In the genomic region with DNA sequence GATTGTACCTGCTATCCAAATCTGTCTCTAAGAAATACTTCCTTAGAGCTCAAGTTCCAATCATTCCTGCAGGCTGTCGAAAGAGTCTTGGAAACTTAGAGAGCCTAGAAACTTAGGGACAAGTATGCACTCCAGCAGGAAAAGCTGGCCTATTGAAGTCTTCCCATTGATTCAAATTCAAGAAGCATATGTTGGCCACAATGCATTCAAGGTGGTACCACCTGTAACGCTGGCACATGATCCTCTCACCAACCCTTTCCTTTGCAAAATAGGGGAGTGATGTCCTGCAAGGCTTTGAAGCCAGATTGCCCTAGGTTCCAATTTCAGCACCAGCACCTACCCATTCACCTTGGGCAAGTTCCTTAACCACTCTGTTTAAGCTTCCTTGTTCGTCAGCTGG, we compare ENCODE assay signal across 17 cellular contexts. TPM values are rescaled to one million over a fixed set of nuclear protein-coding genes. Genes with fewer than 3 reads are reported as not detected.
A peak's percentile ranks its signal among the peaks of the same experiment; 100 is the strongest.
DNase-seq lines count a peak whose midpoint lies in the region; ATAC-seq and TF ChIP-seq lines count a peak whose summit lies in the region.
"Had no signal": no experiment of that assay in that cellular context is flagged by ENCODE, and none has a peak within 500 bp of the region (broad histone marks: within the 10 kb centered on the region; RNA-seq: fewer than 3 reads in every experiment).

No MANE protein-coding gene starts in this region.

- peaks cover 60% of the 10 kb centered on the region for H3K27me3 Mint-ChIP-seq in endodermal cell (ENCODE audit: insufficient read depth)

- no peak overlapping the region for H3K9ac ChIP-seq in endodermal cell (ENCODE audit: extremely low read depth, low read length, poor library complexity, severe bottlenecking)
- no peak overlapping the region for H3K9ac ChIP-seq in iPS-20b (ENCODE audit: low read depth, low read length)

- H3K4me1 ChIP-seq in endodermal cell (ENCODE audit: control insufficient read depth, insufficient read depth, low read length) (peaks cover 5% of the 10 kb centered on the region), iPS-20b (ENCODE audit: insufficient read depth, low read length) (peaks cover 53% of the 10 kb centered on the region; the same call in 1 of the 2 replicates), right lobe of liver (no peaks in the 10 kb centered on the region)
- H3K4me1 ChIP-seq: Caco-2 had no signal

- H3K36me3 ChIP-seq in WERI-Rb-1 = no peaks in the 10 kb centered on the region
- peaks cover 22% of the 10 kb centered on the region for H3K36me3 ChIP-seq in endodermal cell (ENCODE audit: control insufficient read depth, insufficient read depth, low read length)
- H3K36me3 ChIP-seq in iPS-20b (ENCODE audit: insufficient read depth, low read depth, low read length) = no peaks in the 10 kb centered on the region
- no peaks in the 10 kb centered on the region for H3K36me3 ChIP-seq in right lobe of liver

- H3K27ac ChIP-seq in WERI-Rb-1 (no peak overlapping the region), endodermal cell (ENCODE audit: low read depth, low read length) (no peak overlapping the region), iPS-20b (ENCODE audit: low read length) (no peak overlapping the region), right lobe of liver (no peak overlapping the region)
- H3K27ac ChIP-seq: C4-2B had no signal

- peaks cover 43% of the 10 kb centered on the region for H3K4me1 Mint-ChIP-seq in endodermal cell

- H3K4me3 ChIP-seq in WERI-Rb-1 (ENCODE audit: low read depth, low read length) = no peak overlapping the region
- H3K4me3 ChIP-seq in endodermal cell (ENCODE audit: low read length) = no peak overlapping the region
- peak overlapping the region; percentile 45; the same call in 1 of the 2 replicates for H3K4me3 ChIP-seq in iPS-20b (ENCODE audit: low read length)
- no peak overlapping the region for H3K4me3 ChIP-seq in right lobe of liver
- H3K4me3 ChIP-seq: K562 had no signal

- no peak for TF ChIP-seq POLR2A in right lobe of liver (IDR thresholded peaks at IDR 0.05)

- no peak for TF ChIP-seq CTCF in WERI-Rb-1 (IDR thresholded peaks at IDR 0.05; ENCODE audit: low read depth, low read length)
- no peak for TF ChIP-seq CTCF in endodermal cell (conservative IDR thresholded peaks at IDR 0.05)
- no peak for TF ChIP-seq CTCF in right lobe of liver (IDR thresholded peaks at IDR 0.05)

- 51 to 65% methylated on average over 2 to 3 of the region's 3 CpGs for WGBS in endodermal cell (ENCODE audit: insufficient coverage in 1 of 2, insufficient read length in 1 of 2), 2 experiments
- WGBS in right lobe of liver (ENCODE audit: insufficient coverage, low coverage, low lambda C conversion rate, missing lambda C conversion rate) = 49% methylated on average over 3 of the region's 3 CpGs

- H3K36me3 Mint-ChIP-seq in endodermal cell (ENCODE audit: low read depth) = no peaks in the 10 kb centered on the region

- no peaks in the 10 kb centered on the region for H3K9me3 Mint-ChIP-seq in endodermal cell
- H3K9me3 Mint-ChIP-seq: CD4-positive, alpha-beta T cell had no signal

- H3K27me3 ChIP-seq in WERI-Rb-1 (ENCODE audit: insufficient read depth, low read depth, severe bottlenecking) (peaks cover 45% of the 10 kb centered on the region), endodermal cell (ENCODE audit: control insufficient read depth, insufficient read depth, low read length, poor library complexity, severe bottlenecking) (peaks cover 43% of the 10 kb centered on the region), iPS-20b (ENCODE audit: insufficient read depth, low read length) (peaks cover 99% of the 10 kb centered on the region), right lobe of liver (no peaks in the 10 kb centered on the region)

- no peak overlapping the region for H3K4me3 Mint-ChIP-seq in endodermal cell
- H3K4me3 Mint-ChIP-seq: CD4-positive, alpha-beta T cell had no signal

- no peak for ATAC-seq in GM18511 (IDR thresholded peaks at IDR 0.05; ENCODE audit: unreplicated experiment)
- ATAC-seq in right lobe of liver = no peak
- ATAC-seq: K562 had no signal

- no peaks in the 10 kb centered on the region for H3K9me3 ChIP-seq in WERI-Rb-1 (ENCODE audit: severe bottlenecking)
- no peaks in the 10 kb centered on the region for H3K9me3 ChIP-seq in endodermal cell (ENCODE audit: control insufficient read depth, low read length)
- no peaks in the 10 kb centered on the region for H3K9me3 ChIP-seq in iPS-20b (ENCODE audit: insufficient read depth, low read depth, low read length)
- no peaks in the 10 kb centered on the region for H3K9me3 ChIP-seq in right lobe of liver
- H3K9me3 ChIP-seq: Caco-2 had no signal

- peak; percentile 10 for DNase-seq in WERI-Rb-1
- DNase-seq in endodermal cell = peak; percentile 49
- DNase-seq in NCI-H2107 (lab: John Stamatoyannopoulos, UW) = no peak
- no peak for DNase-seq in Ammon's horn (ENCODE audit: low spot score)
- DNase-seq in right lobe of liver = no peak
- DNase-seq: ACHN; Caco-2; CD4-positive, alpha-beta T cell; DMS79; GDM1; GOT3; H9; IMR-90 had no signal

- intact Hi-C loops in right lobe of liver (cut with DNase I) = no loop called here

- no peak overlapping the region for H3K27ac Mint-ChIP-seq in endodermal cell
- H3K27ac Mint-ChIP-seq: CD4-positive, alpha-beta T cell had no signal

RNA-seq across cellular contexts. Expression of gene ADAMTS9, which starts 6.0 kb away (rescaled TPM):
- 10 to 100 TPM; 16.1 to 38.0 TPM for total RNA-seq in endodermal cell
- polyA plus RNA-seq in endodermal cell (2013, experiment 1 of 2) = 15.5 TPM
- 16.4 TPM for polyA plus RNA-seq in endodermal cell (2013, experiment 2 of 2)
- 1 to 10 TPM; 1.1 to 9.9 (median 3.5) TPM for total RNA-seq in right lobe of liver
- total RNA-seq: CD4-positive, alpha-beta T cell had no signal

Comparison
In these comparisons a context has a peak if more than half of its experiments do, and no peak if none do; other contexts are left out.
1. DNase-seq: peak in WERI-Rb-1 (single experiment) and endodermal cell (single experiment); none in NCI-H2107 (single experiment), Ammon's horn (single experiment) and right lobe of liver (0 of 3).